Comparison of ENCODE assay signal across 23 cellular contexts in the genomic region with DNA sequence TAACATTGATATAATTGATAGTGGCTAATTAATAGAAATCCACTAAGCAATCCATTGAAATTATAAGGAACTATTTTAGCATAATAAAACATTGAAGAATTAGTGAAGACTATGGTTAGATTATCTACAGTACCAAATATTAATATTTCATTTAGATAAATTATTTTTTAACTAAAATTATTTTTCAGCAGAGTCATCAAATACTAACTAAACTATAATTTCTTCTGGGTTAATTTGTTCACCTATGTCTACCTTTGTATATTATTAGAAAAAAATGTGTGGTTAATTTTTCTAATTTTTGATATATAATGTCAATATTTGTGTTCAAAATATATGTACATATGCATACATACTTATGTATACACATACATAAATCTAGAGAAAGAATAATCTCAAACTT.
DNase-seq lines count a peak whose midpoint lies in the region; ATAC-seq, FAIRE-seq and TF ChIP-seq lines count a peak whose summit lies in the region.
"Had no signal": no experiment of that assay in that cellular context is flagged by ENCODE, and none has a peak within 500 bp of the region (broad histone marks: within the 10 kb centered on the region; RNA-seq: fewer than 3 reads in every experiment).

No MANE protein-coding gene starts in this region.

- TF ChIP-seq CTCF in OCI-LY3 (IDR thresholded peaks at IDR 0.05; ENCODE audit: low read depth, low read length) = no peak
- TF ChIP-seq CTCF in K562 (IDR thresholded peaks at IDR 0.05 in 2 of 3, conservative IDR thresholded peaks at IDR 0.05 in 1 of 3; ENCODE audit: insufficient read depth in 2 of 3, low read depth in 1 of 3, low read length in 3 of 3) = no peak
- TF ChIP-seq CTCF in pancreas (IDR thresholded peaks at IDR 0.05) = no peak
- TF ChIP-seq CTCF in upper lobe of right lung (IDR thresholded peaks at IDR 0.05) = no peak

- H3K9me3 ChIP-seq in OCI-LY3 (ENCODE audit: insufficient read depth, low read length) (no peaks in the 10 kb centered on the region; the same call in 1 of the 2 replicates), K562 (replicated peaks; ENCODE audit: control insufficient read depth, insufficient read depth, low read depth, low read length) (no peaks in the 10 kb centered on the region), pancreas (no peaks in the 10 kb centered on the region), upper lobe of right lung (no peaks in the 10 kb centered on the region)
- H3K9me3 ChIP-seq: BE2C, BLaER1 had no signal

- BruUV-seq in K562 (replicated peaks; lab: Mats Ljungman, UMichigan) = no TSS peak

- no peak for TF ChIP-seq POLR2A in K562 (conservative IDR thresholded peaks at IDR 0.05)

- intact Hi-C loops in K562 (cut with micrococcal nuclease) = no loop called here
- intact Hi-C loops in pancreas (cut with DNase I) = no loop called here
- intact Hi-C loops in upper lobe of right lung (cut with DNase I) = no loop called here

- peak overlapping the region; percentile 66 for H3K9ac ChIP-seq in OCI-LY3 (ENCODE audit: low read length)
- H3K9ac ChIP-seq in K562 (ENCODE audit: insufficient read depth in 1 of 2, low read depth in 2 of 2, low read length in 2 of 2) = no peak overlapping the region
- H3K9ac ChIP-seq: BLaER1 had no signal

- TF ChIP-seq EP300 in K562 (IDR thresholded peaks at IDR 0.05; ENCODE audit: low read length) = no peak

- peaks cover 25% of the 10 kb centered on the region for H3K4me1 ChIP-seq in OCI-LY3 (ENCODE audit: low read length)
- H3K4me1 ChIP-seq in K562 (replicated peaks in 1 of 2; ENCODE audit: control insufficient read depth in 2 of 2, insufficient read depth in 2 of 2, low read length in 2 of 2) = no peaks in the 10 kb centered on the region
- H3K4me1 ChIP-seq in pancreas = no peaks in the 10 kb centered on the region
- H3K4me1 ChIP-seq in upper lobe of right lung = no peaks in the 10 kb centered on the region
- H3K4me1 ChIP-seq: BE2C, BLaER1 had no signal

- H3K27me3 ChIP-seq in OCI-LY3 (ENCODE audit: low read depth, low read length) = no peaks in the 10 kb centered on the region
- H3K27me3 ChIP-seq in K562 (ENCODE audit: control insufficient read depth in 2 of 2, insufficient read depth in 2 of 2, low read length in 2 of 2) = no peaks in the 10 kb centered on the region
- H3K27me3 ChIP-seq in pancreas = no peaks in the 10 kb centered on the region
- H3K27me3 ChIP-seq in upper lobe of right lung = no peaks in the 10 kb centered on the region
- H3K27me3 ChIP-seq: BE2C, BLaER1 had no signal

- CTCF ChIA-PET in K562 (lab: Yijun Ruan, JAX; ENCODE audit: low intra/inter-chr PET ratio) = no interaction called here
- CTCF ChIA-PET in HEK293T (lab: Yijun Ruan, JAX) = no interaction called here

- POLR2A ChIA-PET in K562 (lab: Yijun Ruan, JAX) (no interaction called here), HEK293T (lab: Yijun Ruan, JAX) (no interaction called here)

- H3K4me2 ChIP-seq in OCI-LY3 (ENCODE audit: low read length) = peak overlapping the region; percentile 58; the same call in 1 of the 2 replicates
- no peak overlapping the region for H3K4me2 ChIP-seq in K562 (ENCODE audit: insufficient read depth, low read length)
- H3K4me2 ChIP-seq: BLaER1 had no signal

- in situ Hi-C loops in K562 (cut with MboI) = no loop called here

- ATAC-seq in K562 (no peak), pancreas (no peak), HG03521 (IDR thresholded peaks at IDR 0.05; ENCODE audit: unreplicated experiment) (no peak), upper lobe of right lung (no peak)

- no peaks in the 10 kb centered on the region for H3K9me1 ChIP-seq in K562 (ENCODE audit: control insufficient read depth, insufficient read depth, low read length)

- H3K36me3 ChIP-seq in OCI-LY3 (replicated peaks; ENCODE audit: low read depth, low read length) (peaks cover 2% of the 10 kb centered on the region), K562 (ENCODE audit: control insufficient read depth, insufficient read depth, low read length) (no peaks in the 10 kb centered on the region), pancreas (no peaks in the 10 kb centered on the region), upper lobe of right lung (no peaks in the 10 kb centered on the region)
- H3K36me3 ChIP-seq: BE2C, BLaER1 had no signal

- H2AFZ ChIP-seq in OCI-LY3 (ENCODE audit: low read depth, low read length) (0 out of 2 replicates have a peak overlapping the region, but pooled peaks have one; percentile 48), K562 (ENCODE audit: low read depth, low read length) (no peak overlapping the region)

- no peak overlapping the region for H3K4me3 ChIP-seq in OCI-LY3 (ENCODE audit: low read length)
- no peak overlapping the region for H3K4me3 ChIP-seq in K562
- no peak overlapping the region for H3K4me3 ChIP-seq in pancreas
- H3K4me3 ChIP-seq in upper lobe of right lung = no peak overlapping the region
- H3K4me3 ChIP-seq: BLaER1 had no signal

- no peak for FAIRE-seq in K562 (lab: Jason Lieb, UNC)
- FAIRE-seq in frontal cortex (lab: Jason Lieb, UNC) = peak; percentile 67
- peak; percentile 76 for FAIRE-seq in pancreas (lab: Jason Lieb, UNC)

- no peak for TF ChIP-seq RAD21 in K562 (CRISPR knock-in tag; conservative IDR thresholded peaks at IDR 0.05 in 1 of 2, IDR thresholded peaks at IDR 0.05 in 1 of 2)

- no peaks in the 10 kb centered on the region for H3K79me2 ChIP-seq in OCI-LY3 (ENCODE audit: low read length)
- H3K79me2 ChIP-seq in K562 (ENCODE audit: control insufficient read depth, insufficient read depth, low read length) = no peaks in the 10 kb centered on the region

- H4K20me1 ChIP-seq in OCI-LY3 (ENCODE audit: insufficient read depth, low read length) (no peaks in the 10 kb centered on the region), K562 (replicated peaks; ENCODE audit: control insufficient read depth, insufficient read depth, low read length) (no peaks in the 10 kb centered on the region)
- H4K20me1 ChIP-seq: BLaER1 had no signal

- peak overlapping the region; percentile 89 for H3K27ac ChIP-seq in OCI-LY3 (ENCODE audit: low read length)
- H3K27ac ChIP-seq in K562 (ENCODE audit: extremely low read depth, low read depth, low read length) = no peak overlapping the region
- no peak overlapping the region for H3K27ac ChIP-seq in pancreas
- no peak overlapping the region for H3K27ac ChIP-seq in upper lobe of right lung
- H3K27ac ChIP-seq: BLaER1 had no signal

- no peak for DNase-seq in K562 (ENCODE audit: extremely low read depth in 1 of 4, low spot score in 3 of 4)
- no peak for DNase-seq in frontal cortex (ENCODE audit: low spot score in 2 of 2)
- DNase-seq in pancreas = no peak
- no peak for DNase-seq in HEK293T (ENCODE audit: extremely low spot score)
- DNase-seq in upper lobe of right lung = no peak
- DNase-seq in NCI-H748 treated with DMSO at 0.1 percent for 48 hours (lab: John Stamatoyannopoulos, UW) = no peak
- DNase-seq: 8988T; ACHN; BE2C; CD4-positive, alpha-beta memory T cell; CD4-positive, CD25-positive, alpha-beta regulatory T cell; CD8-positive, alpha-beta memory T cell; COR-L47; DMS 273 treated with DMSO at 0.1 percent for 48 hours; DMS153; DMS53; DMS79; DND-41; EL; GF-D8 had no signal

TF ChIP-seq in K562, 482 proteins besides CTCF, POLR2A, EP300 and RAD21:
- peak; percentile 45; the same call in 1 of the 2 replicates for TF ChIP-seq C11orf30 (IDR thresholded peaks at IDR 0.05; ENCODE audit: low read depth)
- TF ChIP-seq ZNF316 (IDR thresholded peaks at IDR 0.05) = peak; percentile 81
- no peak for TF ChIP-seq KDM4B (IDR thresholded peaks at IDR 0.05; ENCODE audit: borderline replicate concordance in 2 of 2, low read depth in 1 of 2)

TF ChIP-seq in HEK293T, 16 proteins besides CTCF, POLR2A, EP300 and RAD21:
- TF ChIP-seq HDGF (IDR thresholded peaks at IDR 0.05; ENCODE audit: borderline replicate concordance) = no peak
- TF ChIP-seq ARNT (IDR thresholded peaks at IDR 0.05) = no peak
